Comparison of ENCODE assay signal across 10 cellular contexts in the genomic region with DNA sequence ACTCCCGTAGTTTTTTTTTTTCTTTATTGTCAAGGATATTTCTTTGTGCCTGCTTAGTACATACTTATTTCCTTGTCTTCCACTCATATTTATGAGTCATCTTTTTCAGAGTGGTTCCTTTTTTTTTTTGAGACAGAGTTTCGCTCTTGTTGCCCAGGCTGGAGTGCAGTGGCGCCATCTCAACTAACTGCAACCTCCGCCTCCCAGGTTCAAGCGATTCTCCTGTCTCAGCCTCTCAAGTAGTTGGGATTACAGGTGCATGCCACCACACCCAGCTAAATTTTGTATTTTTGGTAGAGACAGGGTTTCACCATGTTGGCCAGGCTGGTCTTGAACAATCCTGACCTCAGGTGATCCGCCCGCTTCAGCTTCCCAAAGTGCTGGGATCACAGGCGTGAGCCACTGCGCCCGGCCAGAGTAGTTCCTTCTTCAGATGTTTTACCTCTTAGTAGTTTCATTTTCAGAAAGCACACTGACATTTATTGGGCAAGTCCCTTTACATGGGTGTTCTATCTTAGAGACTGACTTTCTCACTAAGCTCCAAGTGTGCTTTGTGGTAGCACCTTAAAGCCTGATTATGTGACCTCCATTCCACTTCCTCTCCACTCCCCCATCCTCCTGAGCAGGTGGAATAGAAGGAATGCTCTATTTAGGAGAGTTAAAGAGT. TPM values are rescaled to one million over a fixed set of nuclear protein-coding genes. Genes with fewer than 3 reads are reported as not detected.
A peak's percentile ranks its signal among the peaks of the same experiment; 100 is the strongest.
DNase-seq lines count a peak whose midpoint lies in the region; ATAC-seq and TF ChIP-seq lines count a peak whose summit lies in the region.
"Not testable (repeated sequence)": the region's sequence is repeated elsewhere in the genome, so short reads cannot be mapped to it uniquely, and the experiment has no call there.
"Had no signal": no experiment of that assay in that cellular context is flagged by ENCODE, and none has a peak within 500 bp of the region (broad histone marks: within the 10 kb centered on the region; RNA-seq: fewer than 3 reads in every experiment).

No MANE protein-coding gene starts in this region.

- not testable (repeated sequence) for TF ChIP-seq POLR2A in breast epithelium (IDR thresholded peaks at IDR 0.05)

- not testable (repeated sequence) for H3K9me3 ChIP-seq in OCI-LY1 (ENCODE audit: low read length); breast epithelium; mucosa of stomach (ENCODE audit: control insufficient read depth, low read length)

- H3K27ac ChIP-seq in OCI-LY1 (ENCODE audit: low read depth, low read length, poor library complexity, severe bottlenecking): peak overlapping the region; percentile 89
- peak overlapping the region; percentile 41 to 59 for H3K27ac ChIP-seq in breast epithelium

- H3K27me3 ChIP-seq in OCI-LY1 (ENCODE audit: insufficient read depth, low read length); breast epithelium; mucosa of stomach (ENCODE audit: control insufficient read depth, insufficient read depth, low read length): not testable (repeated sequence)

- not testable (repeated sequence) for H4K20me1 ChIP-seq in OCI-LY1 (ENCODE audit: insufficient read depth, low read length)

- intact Hi-C loops in breast epithelium (cut with DNase I; ENCODE audit: low total_unique reads): not testable (repeated sequence)

- TF ChIP-seq CTCF in GM13976 (IDR thresholded peaks at IDR 0.05; ENCODE audit: borderline replicate concordance, control extremely low read depth, extremely low read depth, insufficient read depth, missing control alignments); OCI-LY1 (IDR thresholded peaks at IDR 0.05; ENCODE audit: low read length); breast epithelium (IDR thresholded peaks at IDR 0.05): not testable (repeated sequence)

- H3F3A ChIP-seq in OCI-LY1 (ENCODE audit: insufficient read depth, low read length): not testable (repeated sequence)

- peak; percentile 40 for ATAC-seq in GM21423 (IDR thresholded peaks at IDR 0.05; ENCODE audit: unreplicated experiment)
- peak; percentile 28 for ATAC-seq in HG03139 (IDR thresholded peaks at IDR 0.05; ENCODE audit: unreplicated experiment)
- ATAC-seq in stimulated activated naive CD8-positive, alpha-beta T cell treated with anti-CD3 and anti-CD28 coated beads, Interleukin-15, Interleukin-2, amounts not matched to agents 100 U/mL and 50 U/mL, for 24 hours: peak; percentile 78

- in situ Hi-C loops in GM13976 (cut with MboI; ENCODE audit: low sequenced_read_pairs, unreplicated experiment): not testable (repeated sequence)

- peak overlapping the region; percentile 45 for H3K9ac ChIP-seq in OCI-LY1 (ENCODE audit: low read length)
- H3K9ac ChIP-seq in mucosa of stomach (ENCODE audit: low read length): peak overlapping the region; percentile 3

- H3K9me2 ChIP-seq in OCI-LY1 (ENCODE audit: low read depth, low read length): not testable (repeated sequence)

- H3K4me2 ChIP-seq in OCI-LY1 (ENCODE audit: low read length): peak overlapping the region; percentile 54

- H3K4me3 ChIP-seq in OCI-LY1 (ENCODE audit: low read depth, low read length, poor library complexity, severe bottlenecking) (peak overlapping the region; percentile 27), breast epithelium (peak overlapping the region in 1 of 3 donors; percentile 5)
- not testable (repeated sequence) for H3K4me3 ChIP-seq in mucosa of stomach (ENCODE audit: low read length)

- not testable (repeated sequence) for H3K36me3 ChIP-seq in OCI-LY1 (ENCODE audit: insufficient read depth, low read length); breast epithelium; mucosa of stomach (ENCODE audit: control insufficient read depth, insufficient read depth, low read length)

- H2AFZ ChIP-seq in OCI-LY1 (ENCODE audit: low read length): not testable (repeated sequence)

- H3K4me1 ChIP-seq in OCI-LY1 (ENCODE audit: insufficient read depth, low read length, severe bottlenecking) (peaks cover 87% of the 10 kb centered on the region), mucosa of stomach (ENCODE audit: control insufficient read depth, insufficient read depth, low read length) (peaks cover 18% of the 10 kb centered on the region)
- H3K4me1 ChIP-seq in breast epithelium: not testable (repeated sequence)

- peak; percentile 62 for DNase-seq in GM13976 (ENCODE audit: low spot score)
- peak; percentile 36 for DNase-seq in activated CD4-positive, alpha-beta T cell treated with anti-CD3 and anti-CD28 coated beads, Interleukin-2, amount 50 U/mL, for 1 hour
- not testable (repeated sequence) for DNase-seq in breast epithelium (ENCODE audit: low spot score in 2 of 2)
- DNase-seq in stimulated activated naive CD8-positive, alpha-beta T cell treated with anti-CD3 and anti-CD28 coated beads, Interleukin-15, Interleukin-2, amounts not matched to agents 100 U/mL and 50 U/mL, for 24 hours: peak; percentile 58

- not testable (repeated sequence) for H3K79me2 ChIP-seq in OCI-LY1 (ENCODE audit: insufficient read depth, low read length)

RNA-seq across cellular contexts. Expression of gene BICRAL, which starts 6.9 kb away (rescaled TPM):
- 10 to 100 TPM; 16.7 to 25.2 (median 16.8) TPM for total RNA-seq in breast epithelium

RNA-seq across cellular contexts. Expression of gene TBCC, which starts 29.1 kb away (rescaled TPM):
- total RNA-seq in breast epithelium: 10 to 100 TPM; 21.3 to 27.7 (median 26.3) TPM

RNA-seq across cellular contexts. Expression of gene PRPH2, which starts 52.6 kb away (rescaled TPM):
- under 1 TPM in 2 of 3 donors, not detected in 1; 0.32 to 0.59 TPM for total RNA-seq in breast epithelium
- total RNA-seq: hepatocyte, neural crest cell had no signal

Comparison
In these comparisons a context has a peak if more than half of its experiments do, and no peak if none do; other contexts are left out.
1. ATAC-seq: peak in every context shown above with its lines; median percentile 78 in stimulated activated naive CD8-positive, alpha-beta T cell treated with anti-CD3 and anti-CD28 coated beads, Interleukin-15, Interleukin-2, amounts not matched to agents 100 U/mL and 50 U/mL, for 24 hours; 40 in GM21423; 28 in HG03139.